1 cellular context compared by ENCODE assay signal in genomic region chr10:71244638-71245419, GRCh38.
TF ChIP-seq lines count a peak whose summit lies in the region.

No MANE protein-coding gene starts in this region.

TF ChIP-seq in HepG2, 621 proteins besides CTCF, POLR2A, EP300 and RAD21 (continued from another document):
- no peak for TF ChIP-seq ZHX1 (CRISPR knock-in tag; IDR thresholded peaks at IDR 0.05; ENCODE audit: low read depth)
- no peak for TF ChIP-seq ESRRA (CRISPR knock-in tag; IDR thresholded peaks at IDR 0.05; ENCODE audit: low read depth)
- TF ChIP-seq ZBTB49 (CRISPR knock-in tag; IDR thresholded peaks at IDR 0.05; ENCODE audit: borderline replicate concordance) = no peak
- TF ChIP-seq FIP1L1 (IDR thresholded peaks at IDR 0.05; ENCODE audit: borderline replicate concordance, insufficient read depth, low read depth, low read length) = no peak
- TF ChIP-seq ZNF644 (CRISPR knock-in tag; IDR thresholded peaks at IDR 0.05; ENCODE audit: low read depth) = no peak
- TF ChIP-seq ZBTB40 (IDR thresholded peaks at IDR 0.05) = no peak
- TF ChIP-seq ZBTB40 (CRISPR knock-in tag; IDR thresholded peaks at IDR 0.05) = no peak
- TF ChIP-seq ZNF891 (CRISPR knock-in tag; IDR thresholded peaks at IDR 0.05) = no peak
- no peak for TF ChIP-seq ZNF724P (CRISPR knock-in tag; IDR thresholded peaks at IDR 0.05; ENCODE audit: borderline replicate concordance)
- TF ChIP-seq HINFP (CRISPR knock-in tag; IDR thresholded peaks at IDR 0.05; ENCODE audit: low read depth) = no peak
- no peak for TF ChIP-seq ZNF740 (CRISPR knock-in tag; IDR thresholded peaks at IDR 0.05)
- TF ChIP-seq GRHL1 (CRISPR knock-in tag; conservative IDR thresholded peaks at IDR 0.05) = no peak
- no peak for TF ChIP-seq CREB3 (CRISPR knock-in tag; IDR thresholded peaks at IDR 0.05)
TF ChIP-seq in HepG2: peak in this region for 0.
